Comparison of ENCODE assay signal across 1 cellular context in the genomic region with DNA sequence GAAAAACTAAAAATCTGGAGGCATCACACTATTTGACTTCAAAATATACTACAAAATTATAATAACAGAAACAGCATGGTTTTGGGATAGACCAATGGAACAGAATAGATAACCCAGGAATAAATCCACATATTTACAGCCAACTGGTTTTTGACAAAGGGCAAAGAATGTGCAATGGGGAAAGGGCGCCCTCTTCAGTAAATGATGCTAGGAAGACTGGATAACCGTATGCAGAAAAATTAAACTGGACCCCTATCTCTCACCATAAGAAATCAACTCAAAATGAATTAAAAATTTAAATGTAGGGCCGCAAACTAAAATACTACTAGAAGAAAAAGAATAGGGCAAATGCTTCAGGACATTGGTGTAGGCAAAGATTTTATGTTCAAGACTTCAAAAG.
TF ChIP-seq lines count a peak whose summit lies in the region.

No MANE protein-coding gene starts in this region.

TF ChIP-seq in WTC11, 78 proteins besides CTCF, POLR2A, EP300 and RAD21 (continued from another document):
- TF ChIP-seq ZNF219 (CRISPR knock-in tag; IDR thresholded peaks at IDR 0.05; ENCODE audit: borderline replicate concordance), result no peak
- TF ChIP-seq ETV6 (CRISPR knock-in tag; IDR thresholded peaks at IDR 0.05), result no peak
